In the genomic region with DNA sequence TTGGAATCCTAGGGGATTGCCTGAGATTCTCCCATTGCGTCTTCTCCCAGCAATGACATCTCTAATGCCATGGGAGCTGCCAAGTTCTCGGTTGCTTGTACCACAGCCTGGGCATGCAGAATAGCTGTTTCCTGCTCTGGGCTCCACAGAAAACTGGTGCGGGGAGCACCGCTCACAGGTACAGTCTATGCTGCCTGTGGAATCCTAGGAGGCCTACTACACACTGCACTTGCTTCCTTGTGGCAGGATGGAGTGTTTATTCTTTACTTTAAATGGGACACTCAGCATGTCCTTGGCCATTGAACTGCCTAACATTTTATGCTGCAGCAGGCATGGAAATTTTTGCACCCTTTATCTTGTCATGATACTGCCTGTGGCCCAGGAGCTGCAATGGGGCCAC, we compare ENCODE assay signal across 9 cellular contexts.
"Had no signal": no experiment of that assay in that cellular context is flagged by ENCODE, and none has a peak within 500 bp of the region (broad histone marks: within the 10 kb centered on the region; RNA-seq: fewer than 3 reads in every experiment).

No MANE protein-coding gene starts in this region.

- DNase-seq: GM23248, GOT3, H7, H9, HCEC 1CT, HFFc6 had no signal

- H3K9me3 ChIP-seq: HAP-1 had no signal

- H3K36me3 ChIP-seq: HAP-1 had no signal

- H3K27ac ChIP-seq: GM23248 had no signal

- ATAC-seq: GM23338, HCT116 had no signal

- H3K4me3 ChIP-seq: GM23248, GM23338, HAP-1 had no signal

- H3K4me1 ChIP-seq: HAP-1 had no signal
